In the genomic region with DNA sequence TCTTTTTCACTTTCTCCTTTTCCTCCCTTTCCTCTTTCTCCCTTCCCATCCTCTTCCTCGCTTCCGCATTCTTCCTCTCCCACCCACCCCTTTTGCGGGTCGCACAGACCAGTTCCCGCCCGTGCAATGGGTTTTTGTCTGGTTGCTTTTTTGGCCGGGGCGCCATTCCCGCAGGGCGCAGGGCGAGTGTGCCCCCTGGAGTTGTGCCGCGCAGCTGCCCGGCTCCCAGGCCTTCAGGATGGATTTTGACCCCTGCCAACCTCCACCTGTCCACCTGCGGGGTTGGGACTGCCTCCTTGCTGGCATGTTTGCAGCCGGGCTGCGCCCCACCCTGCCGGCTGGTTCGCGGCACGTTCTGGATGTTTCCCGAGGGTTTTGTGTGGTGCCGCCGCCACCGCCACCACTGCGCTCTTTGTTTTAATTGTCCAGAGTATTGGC, we compare ENCODE assay signal across 8 cellular contexts. TPM values are rescaled to one million over a fixed set of nuclear protein-coding genes. Genes with fewer than 3 reads are reported as not detected.
DNase-seq lines count a peak whose midpoint lies in the region; TF ChIP-seq lines count a peak whose summit lies in the region.

No MANE protein-coding gene starts in this region.

- intact Hi-C loops in activated T-helper 2 cell treated with anti-CD3 and anti-CD28 coated beads, Interferon-gamma antibody, Interleukin-2, Interleukin-4, amounts not matched to agents 10 μg/mL and 5 μg/mL and 100 μg/mL, durations not matched to agents 14 hours and 24 hours and 36 hours (cut with micrococcal nuclease) = loop anchor here (2.0 to 5.0 kb wide), 4 partner anchors 51 to 1281 kb away; a partner anchor contains a TSS

- H3K36me3 Mint-ChIP-seq in activated T-helper 2 cell treated with anti-CD3 and anti-CD28 coated beads, Interferon-gamma antibody, Interleukin-2, Interleukin-4, amounts not matched to agents 10 μg/mL and 5 μg/mL and 100 μg/mL, durations not matched to agents 14 hours and 24 hours and 36 hours (ENCODE audit: low read depth) = peaks cover 7% of the 10 kb centered on the region

- no peaks in the 10 kb centered on the region for H3K9me3 Mint-ChIP-seq in activated T-helper 2 cell treated with anti-CD3 and anti-CD28 coated beads, Interferon-gamma antibody, Interleukin-2, Interleukin-4, amounts not matched to agents 10 μg/mL and 5 μg/mL and 100 μg/mL, durations not matched to agents 14 hours and 24 hours and 36 hours

- H3K4me1 ChIP-seq in GM23248 (ENCODE audit: insufficient read depth) (peaks cover 12% of the 10 kb centered on the region), hepatocyte (ENCODE audit: insufficient read depth) (peaks cover 10% of the 10 kb centered on the region), skeletal muscle satellite cell (ENCODE audit: control insufficient read depth, insufficient read depth, low read length) (peaks cover 16% of the 10 kb centered on the region)

- no peak overlapping the region for H3K27ac ChIP-seq in GM23248
- H3K27ac ChIP-seq in hepatocyte = peak overlapping the region; percentile 84

- peaks cover 31% of the 10 kb centered on the region for H3K4me1 Mint-ChIP-seq in activated T-helper 2 cell treated with anti-CD3 and anti-CD28 coated beads, Interferon-gamma antibody, Interleukin-2, Interleukin-4, amounts not matched to agents 10 μg/mL and 5 μg/mL and 100 μg/mL, durations not matched to agents 14 hours and 24 hours and 36 hours (ENCODE audit: low read depth)

- H3K9ac ChIP-seq in GM23248 (no peak overlapping the region), skeletal muscle satellite cell (ENCODE audit: low read depth, low read length) (no peak overlapping the region)

- no peak overlapping the region for H2AFZ ChIP-seq in GM23248
- H2AFZ ChIP-seq in hepatocyte = peak overlapping the region; percentile 72

- H3K4me3 ChIP-seq in GM23248 (0 out of 2 replicates have a peak overlapping the region, but pooled peaks have one; percentile 38), hepatocyte (peak overlapping the region; percentile 31), skeletal muscle satellite cell (ENCODE audit: low read length) (peak overlapping the region; percentile 65)

- H3K79me2 ChIP-seq in GM23248 (ENCODE audit: insufficient read depth) (0 out of 2 replicates have a peak, but pooled peaks cover 6% of the 10 kb centered on the region), hepatocyte (peaks cover 14% of the 10 kb centered on the region)

- DNase-seq in 8988T (peak; percentile 67), GM23248 (no peak), hepatocyte (ENCODE audit: low spot score) (peak; percentile 64), putamen (ENCODE audit: low spot score) (no peak)
- no peak for DNase-seq in activated T-helper 2 cell treated with anti-CD3 and anti-CD28 coated beads, Interferon-gamma antibody, Interleukin-2, Interleukin-4, amounts not matched to agents 10 μg/mL and 5 μg/mL and 100 μg/mL, durations not matched to agents 14 hours and 24 hours and 36 hours (ENCODE audit: low spot score)
- DNase-seq in stimulated activated CD4-positive, alpha-beta T cell treated with anti-CD3 and anti-CD28 coated beads, Interleukin-2, amount 100 ng/mL, for 48 hours = no peak
- DNase-seq in NK-92 treated with Interleukin-12 subunit alpha and Interleukin-12 subunit beta, amount 100 ng/mL, for 24 hours (lab: John Stamatoyannopoulos, UW) = no peak

- H4K20me1 ChIP-seq in GM23248 (ENCODE audit: insufficient read depth) = no peaks in the 10 kb centered on the region
- no peaks in the 10 kb centered on the region for H4K20me1 ChIP-seq in hepatocyte (ENCODE audit: insufficient read depth, poor library complexity, severe bottlenecking)

- H3K9me3 ChIP-seq in GM23248 (ENCODE audit: low read depth) (no peaks in the 10 kb centered on the region), hepatocyte (ENCODE audit: low read depth) (no peaks in the 10 kb centered on the region), skeletal muscle satellite cell (replicated peaks; ENCODE audit: low read length) (no peaks in the 10 kb centered on the region)

- peak overlapping the region; percentile 28 for H3K27ac Mint-ChIP-seq in activated T-helper 2 cell treated with anti-CD3 and anti-CD28 coated beads, Interferon-gamma antibody, Interleukin-2, Interleukin-4, amounts not matched to agents 10 μg/mL and 5 μg/mL and 100 μg/mL, durations not matched to agents 14 hours and 24 hours and 36 hours

- H3K4me2 ChIP-seq in GM23248 (ENCODE audit: unreplicated experiment) (no peak overlapping the region), hepatocyte (peak overlapping the region; percentile 83), skeletal muscle satellite cell (ENCODE audit: low read length) (peak overlapping the region; percentile 73)

- TF ChIP-seq CTCF in hepatocyte (IDR thresholded peaks at IDR 0.05; ENCODE audit: poor library complexity) = peak; percentile 49

- peak overlapping the region; percentile 72 for H3K4me3 Mint-ChIP-seq in activated T-helper 2 cell treated with anti-CD3 and anti-CD28 coated beads, Interferon-gamma antibody, Interleukin-2, Interleukin-4, amounts not matched to agents 10 μg/mL and 5 μg/mL and 100 μg/mL, durations not matched to agents 14 hours and 24 hours and 36 hours (ENCODE audit: low read depth)

- no peaks in the 10 kb centered on the region for H3K27me3 ChIP-seq in GM23248 (replicated peaks; ENCODE audit: insufficient read depth)
- H3K27me3 ChIP-seq in hepatocyte = peaks cover 2% of the 10 kb centered on the region
- H3K27me3 ChIP-seq in skeletal muscle satellite cell (ENCODE audit: control insufficient read depth, insufficient read depth, low read length) = no peaks in the 10 kb centered on the region

- in situ Hi-C loops in GM23248 (cut with MboI) = no loop called here

- no peaks in the 10 kb centered on the region for H3K36me3 ChIP-seq in GM23248 (ENCODE audit: low read depth)
- no peaks in the 10 kb centered on the region for H3K36me3 ChIP-seq in hepatocyte (replicated peaks; ENCODE audit: insufficient read depth, low read depth)
- no peaks in the 10 kb centered on the region for H3K36me3 ChIP-seq in skeletal muscle satellite cell (ENCODE audit: insufficient read depth, low read length)

- no peaks in the 10 kb centered on the region for H3K27me3 Mint-ChIP-seq in activated T-helper 2 cell treated with anti-CD3 and anti-CD28 coated beads, Interferon-gamma antibody, Interleukin-2, Interleukin-4, amounts not matched to agents 10 μg/mL and 5 μg/mL and 100 μg/mL, durations not matched to agents 14 hours and 24 hours and 36 hours (ENCODE audit: low read depth)

- H3F3A ChIP-seq in GM23248 (ENCODE audit: insufficient read depth) = no peaks in the 10 kb centered on the region; the same call in 1 of the 2 replicates

- WGBS in GM23248 (ENCODE audit: low coverage in 1 of 2, low lambda C conversion rate in 2 of 2, missing lambda C conversion rate in 2 of 2), 2 experiments = 74 to 80% methylated on average over 23 to 26 of the region's 26 CpGs
- WGBS in hepatocyte (ENCODE audit: low lambda C conversion rate, missing lambda C conversion rate) = 4% methylated on average over 25 of the region's 26 CpGs

- H3K9me2 ChIP-seq in GM23248 (ENCODE audit: insufficient read depth) = no peaks in the 10 kb centered on the region
- no peaks in the 10 kb centered on the region for H3K9me2 ChIP-seq in hepatocyte (replicated peaks; ENCODE audit: insufficient read depth)

RNA-seq across cellular contexts. Expression of a gene that starts 0.6 kb away (rescaled TPM):
- 62.8 and 101 TPM in 2 replicates for total RNA-seq in GM23248 (2014; rRNA removed; shearing (Covaris generic))
- polyA plus RNA-seq in GM23248 (2016; fragmentation: Nextera tagmentation; extraction: Ambion mirVana) = 23.1 and 24.5 TPM in 2 replicates
- 44.0 and 49.2 TPM in 2 replicates for total RNA-seq in activated T-helper 2 cell treated with anti-CD3 and anti-CD28 coated beads, Interferon-gamma antibody, Interleukin-2, Interleukin-4, amounts not matched to agents 10 μg/mL and 5 μg/mL and 100 μg/mL, durations not matched to agents 14 hours and 24 hours and 36 hours
- total RNA-seq in hepatocyte = 40.7 and 56.2 TPM in 2 replicates
- 9.0 and 13.7 TPM in 2 replicates for polyA plus RNA-seq in hepatocyte
- 4.4 and 10.9 TPM in 2 replicates for total RNA-seq in skeletal muscle satellite cell (2012; rRNA removed)

RNA-seq across cellular contexts. Expression of a gene that starts 50.7 kb away (rescaled TPM):
- total RNA-seq in GM23248 (2014; rRNA removed; shearing (Covaris generic)) = 24.3 and 35.6 TPM in 2 replicates
- polyA plus RNA-seq in GM23248 (2016; fragmentation: Nextera tagmentation; extraction: Ambion mirVana) (53.0 and 53.7 TPM in 2 replicates), hepatocyte (40.8 and 55.8 TPM in 2 replicates)
- 17.0 and 18.7 TPM in 2 replicates for total RNA-seq in activated T-helper 2 cell treated with anti-CD3 and anti-CD28 coated beads, Interferon-gamma antibody, Interleukin-2, Interleukin-4, amounts not matched to agents 10 μg/mL and 5 μg/mL and 100 μg/mL, durations not matched to agents 14 hours and 24 hours and 36 hours
- 54.5 and 60.0 TPM in 2 replicates for total RNA-seq in hepatocyte
- total RNA-seq in skeletal muscle satellite cell (2012; rRNA removed) = 24.7 and 24.8 TPM in 2 replicates

Comparison
In these comparisons a context has a peak if more than half of its experiments do, and no peak if none do; other contexts are left out.
1. DNase-seq: peak in 8988T (single experiment) and hepatocyte (single experiment); none in GM23248 (single experiment), activated T-helper 2 cell treated with anti-CD3 and anti-CD28 coated beads, Interferon-gamma antibody, Interleukin-2, Interleukin-4, amounts not matched to agents 10 μg/mL and 5 μg/mL and 100 μg/mL, durations not matched to agents 14 hours and 24 hours and 36 hours (single experiment), stimulated activated CD4-positive, alpha-beta T cell treated with anti-CD3 and anti-CD28 coated beads, Interleukin-2, amount 100 ng/mL, for 48 hours (0 of 2), NK-92 treated with Interleukin-12 subunit alpha and Interleukin-12 subunit beta, amount 100 ng/mL, for 24 hours (single experiment) and putamen (single experiment).
2. Peak in every context shown above with its lines, with median percentiles within 50 percentile points of each other: H3K4me3 ChIP-seq.